In genomic region chr12:55670213-55670730, GRCh38 we compare ENCODE assay signal across 1 cellular context.
TF ChIP-seq lines count a peak whose summit lies in the region.

No MANE protein-coding gene starts in this region.

TF ChIP-seq in HepG2, 621 proteins besides CTCF, POLR2A, EP300 and RAD21:
- TF ChIP-seq ZNF7 (CRISPR knock-in tag; IDR thresholded peaks at IDR 0.05): no peak
